ENCODE assay signal across 9 cellular contexts in the genomic region with DNA sequence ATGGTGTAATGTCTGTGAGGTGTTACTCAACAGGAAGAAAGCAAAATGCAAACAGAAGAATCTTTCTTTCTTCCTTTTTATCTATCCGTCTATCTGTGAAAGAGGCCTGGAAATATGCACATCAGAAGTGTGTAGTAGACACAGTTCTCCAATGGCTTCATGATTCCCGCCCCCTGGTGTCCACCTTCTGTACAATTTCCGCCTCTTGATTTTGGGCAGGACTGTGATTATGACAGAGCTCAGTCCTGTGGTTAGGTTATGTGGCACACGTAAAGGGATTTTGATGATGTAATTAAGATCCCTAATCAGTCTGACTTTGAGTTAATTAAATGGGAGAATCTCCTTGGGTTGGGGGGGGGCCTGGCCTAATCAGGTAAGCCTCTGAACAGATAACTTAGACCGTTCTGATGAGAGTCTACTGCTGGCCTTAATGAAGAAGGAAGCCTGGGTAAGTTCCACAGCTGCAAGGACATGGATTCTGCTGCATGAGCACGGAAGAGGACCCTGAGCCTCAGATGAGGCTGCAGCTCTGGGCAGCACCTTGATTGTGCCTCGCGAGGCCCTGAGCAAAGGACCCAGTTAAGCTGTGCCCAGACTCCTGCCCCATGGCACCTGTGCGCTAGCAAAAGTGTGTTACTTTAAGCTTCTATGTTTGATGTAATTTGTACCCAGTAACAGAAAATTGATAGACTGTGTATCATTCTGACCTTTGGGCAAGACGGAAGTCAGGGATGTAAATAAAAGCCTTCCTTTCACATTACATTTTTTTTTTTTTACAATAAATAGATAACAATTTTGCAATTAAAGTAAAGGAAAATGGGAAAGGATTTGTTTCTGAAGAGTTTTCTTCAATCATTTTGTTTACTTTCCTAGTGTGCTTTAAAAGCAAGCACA. TPM values are rescaled to one million over a fixed set of nuclear protein-coding genes. Genes with fewer than 3 reads are reported as not detected.
DNase-seq lines count a peak whose midpoint lies in the region; ATAC-seq and TF ChIP-seq lines count a peak whose summit lies in the region.
"Had no signal": no experiment of that assay in that cellular context is flagged by ENCODE, and none has a peak within 500 bp of the region (broad histone marks: within the 10 kb centered on the region; RNA-seq: fewer than 3 reads in every experiment).

No MANE protein-coding gene starts in this region.

- POLR2A ChIA-PET in SK-N-SH (lab: Yijun Ruan, JAX), result no interaction called here

- peak; percentile 63 for TF ChIP-seq CTCF in SK-N-SH (IDR thresholded peaks at IDR 0.05)
- TF ChIP-seq CTCF in mesothelial cell of epicardium (IDR thresholded peaks at IDR 0.05; ENCODE audit: unreplicated experiment), result no peak

- H3K9me3 ChIP-seq in SK-N-SH, result no peaks in the 10 kb centered on the region

- no peaks in the 10 kb centered on the region for H3K79me2 ChIP-seq in SK-N-SH (ENCODE audit: insufficient read depth)

- H3F3A ChIP-seq in SK-N-SH (replicated peaks; ENCODE audit: insufficient read depth), result no peaks in the 10 kb centered on the region

- no peak overlapping the region for H3K27ac Mint-ChIP-seq in mesothelial cell of epicardium

- DNase-seq in EH (ENCODE audit: low read depth) (peak; percentile 28), HT1080 (ENCODE audit: low read depth) (peak; percentile 56), SK-N-SH (peak; percentile 79), left kidney (ENCODE audit: low read depth, low spot score) (peak; percentile 36), NCI-H2029 treated with DMSO at 0.1 percent for 48 hours (lab: John Stamatoyannopoulos, UW) (no peak), mesothelial cell of epicardium (ENCODE audit: low spot score in 2 of 2, unreplicated experiment in 2 of 2) (no peak)
- no peak for DNase-seq in stimulated activated CD4-positive, alpha-beta T cell treated with anti-CD3 and anti-CD28 coated beads, Interleukin-1b, Interleukin-23, amount 100 ng/mL, for 48 hours

- H3K36me3 Mint-ChIP-seq in mesothelial cell of epicardium, result peaks cover 2% of the 10 kb centered on the region

- no peaks in the 10 kb centered on the region for H3K36me3 ChIP-seq in SK-N-SH (replicated peaks in 1 of 2; ENCODE audit: control insufficient read depth in 1 of 2, insufficient read depth in 2 of 2, low read length in 1 of 2)

- H3K9me3 Mint-ChIP-seq in mesothelial cell of epicardium, result peaks cover 7% of the 10 kb centered on the region

- H3K4me1 ChIP-seq in SK-N-SH (ENCODE audit: control insufficient read depth in 1 of 2, insufficient read depth in 2 of 2, low read depth in 1 of 2, low read length in 1 of 2), result no peaks in the 10 kb centered on the region; a peak in 1 of 4 replicates

- H3K9me2 ChIP-seq in SK-N-SH, result no peaks in the 10 kb centered on the region

- CTCF ChIA-PET in SK-N-SH (lab: Yijun Ruan, JAX), result interaction anchor here (0.7 to 6.0 kb wide), 24 partner anchors 9 to 232 kb away, joined by 3 to 45 read pairs (median 6); a partner anchor contains a TSS

- H3K27me3 Mint-ChIP-seq in mesothelial cell of epicardium (ENCODE audit: low read depth), result peaks cover 6% of the 10 kb centered on the region

- no peak overlapping the region for H3K9ac ChIP-seq in SK-N-SH

- TF ChIP-seq RAD21 in SK-N-SH (IDR thresholded peaks at IDR 0.05; ENCODE audit: low read length), result peak; percentile 58

- H2AFZ ChIP-seq in SK-N-SH (ENCODE audit: low read depth), result no peak overlapping the region

- H3K27ac ChIP-seq in SK-N-SH (ENCODE audit: low read depth in 2 of 2, low read length in 1 of 2), result no peak overlapping the region

- no peaks in the 10 kb centered on the region for H4K20me1 ChIP-seq in SK-N-SH (ENCODE audit: insufficient read depth)

- no peaks in the 10 kb centered on the region for H3K27me3 ChIP-seq in SK-N-SH (ENCODE audit: insufficient read depth)

- no peak overlapping the region for H3K4me3 Mint-ChIP-seq in mesothelial cell of epicardium

- no peak overlapping the region for H3K4me2 ChIP-seq in SK-N-SH

- no peaks in the 10 kb centered on the region for H3K4me1 Mint-ChIP-seq in mesothelial cell of epicardium

- TF ChIP-seq EP300 in SK-N-SH (IDR thresholded peaks at IDR 0.05; ENCODE audit: borderline replicate concordance in 1 of 2, low read depth in 1 of 2, low read length in 1 of 2), result no peak

- ATAC-seq in GM19452 (IDR thresholded peaks at IDR 0.05; ENCODE audit: unreplicated experiment), result no peak

- H3K4me3 ChIP-seq in SK-N-SH (ENCODE audit: low read depth in 2 of 2, low read length in 1 of 2), result no peak overlapping the region

- 79% methylated on average over 10 of the region's 10 CpGs for WGBS in SK-N-SH (ENCODE audit: low lambda C conversion rate)

TF ChIP-seq in SK-N-SH, 30 proteins besides CTCF, POLR2A, EP300 and RAD21:
- TF ChIP-seq TEAD4 (IDR thresholded peaks at IDR 0.05; ENCODE audit: borderline replicate concordance, insufficient read depth), result no peak
- peak; percentile 72 for TF ChIP-seq SMC3 (IDR thresholded peaks at IDR 0.05; ENCODE audit: low read depth, low read length)
- TF ChIP-seq CHD2 (IDR thresholded peaks at IDR 0.05; ENCODE audit: low read length, partially characterized antibody), result no peak
- TF ChIP-seq TAF1 (IDR thresholded peaks at IDR 0.05; ENCODE audit: borderline replicate concordance, low read depth, low read length), result no peak
- TF ChIP-seq GATA2 (CRISPR knock-in tag; IDR thresholded peaks at IDR 0.05), result 0 out of 2 replicates have a peak, but pooled peaks have one; percentile 10
- TF ChIP-seq, protein P1, sequence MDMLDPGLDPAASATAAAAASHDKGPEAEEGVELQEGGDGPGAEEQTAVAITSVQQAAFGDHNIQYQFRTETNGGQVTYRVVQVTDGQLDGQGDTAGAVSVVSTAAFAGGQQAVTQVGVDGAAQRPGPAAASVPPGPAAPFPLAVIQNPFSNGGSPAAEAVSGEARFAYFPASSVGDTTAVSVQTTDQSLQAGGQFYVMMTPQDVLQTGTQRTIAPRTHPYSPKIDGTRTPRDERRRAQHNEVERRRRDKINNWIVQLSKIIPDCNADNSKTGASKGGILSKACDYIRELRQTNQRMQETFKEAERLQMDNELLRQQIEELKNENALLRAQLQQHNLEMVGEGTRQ (IDR thresholded peaks at IDR 0.05; ENCODE audit: borderline replicate concordance, low read depth, low read length), result no peak

RNA-seq across cellular contexts. Expression of a gene that starts 11.3 kb away (rescaled TPM):
- total RNA-seq in HT1080 (2014; rRNA removed; shearing (Covaris generic)), result 0.07 and 0.14 TPM in 2 replicates
- polyA plus RNA-seq in HT1080 (2015; cell fraction: cytosol; rRNA removed), result 0.09 and 0.14 TPM in 2 replicates
- 0.05 and 0.08 TPM in 2 replicates for polyA plus RNA-seq in HT1080 (2015; cell fraction: nucleus; rRNA removed)
- polyA plus RNA-seq in SK-N-SH (2012; rRNA removed), result 0.16 and 0.23 TPM in 2 replicates
- 0.06 and 0.17 TPM in 2 replicates for polyA plus RNA-seq in SK-N-SH (2012; cell fraction: cytosol; rRNA removed)
- 0.12 and 0.19 TPM in 2 replicates for polyA plus RNA-seq in SK-N-SH (2012; cell fraction: nucleus; rRNA removed)
- total RNA-seq in mesothelial cell of epicardium, result 0.72 to 0.93 TPM (median 0.83 TPM) in 3 replicates
- total RNA-seq: activated CD8-positive, alpha-beta memory T cell treated with anti-CD3 and anti-CD28 coated beads for 36 hours had no signal

Comparison
In these comparisons a context has a peak if more than half of its experiments do, and no peak if none do; other contexts are left out.
1. DNase-seq: peak in EH (single experiment), HT1080 (single experiment), SK-N-SH (single experiment) and left kidney (single experiment); none in NCI-H2029 treated with DMSO at 0.1 percent for 48 hours (single experiment), stimulated activated CD4-positive, alpha-beta T cell treated with anti-CD3 and anti-CD28 coated beads, Interleukin-1b, Interleukin-23, amount 100 ng/mL, for 48 hours (single experiment) and mesothelial cell of epicardium (0 of 2).